ENCODE assay signal across 12 cellular contexts in genomic region chrX:47572773-47573333, GRCh38. TPM values are rescaled to one million over a fixed set of nuclear protein-coding genes. Genes with fewer than 3 reads are reported as not detected.
A peak's percentile ranks its signal among the peaks of the same experiment; 100 is the strongest.
DNase-seq lines count a peak whose midpoint lies in the region; ATAC-seq, FAIRE-seq and TF ChIP-seq lines count a peak whose summit lies in the region.
"Had no signal": no experiment of that assay in that cellular context is flagged by ENCODE, and none has a peak within 500 bp of the region (broad histone marks: within the 10 kb centered on the region; RNA-seq: fewer than 3 reads in every experiment).

No MANE protein-coding gene starts in this region.

- H2AFZ ChIP-seq in fibroblast of lung (ENCODE audit: low read length): no peak overlapping the region

- POLR2A ChIA-PET in Panc1 (lab: Charles Lee): no interaction called here

- BruUV-seq in Calu3 (replicated peaks; lab: Mats Ljungman, UMichigan) (no TSS peak), Panc1 (replicated peaks; lab: Mats Ljungman, UMichigan) (no TSS peak)

- no peaks in the 10 kb centered on the region for H4K20me1 ChIP-seq in fibroblast of lung (ENCODE audit: control insufficient read depth, extremely low read depth, insufficient read depth, low read length)

- H3K9me3 Mint-ChIP-seq in Calu3 (ENCODE audit: low read depth, unreplicated experiment): no peaks in the 10 kb centered on the region
- H3K9me3 Mint-ChIP-seq: activated T-cell treated with anti-CD3 and anti-CD28 coated beads, Interleukin-2, amount 50 U/mL, for 72 hours had no signal

- peak overlapping the region; percentile 38 for H3K27ac Mint-ChIP-seq in Calu3 (ENCODE audit: unreplicated experiment)
- H3K27ac Mint-ChIP-seq: activated T-cell treated with anti-CD3 and anti-CD28 coated beads, Interleukin-2, amount 50 U/mL, for 72 hours had no signal

- no peaks in the 10 kb centered on the region for H3K27me3 Mint-ChIP-seq in Calu3 (ENCODE audit: unreplicated experiment)

- peaks cover 49% of the 10 kb centered on the region for H3K36me3 Mint-ChIP-seq in Calu3 (ENCODE audit: insufficient read depth, unreplicated experiment)

- TF ChIP-seq CTCF in Calu3 (IDR thresholded peaks at IDR 0.05; ENCODE audit: unreplicated experiment) (no peak), Panc1 (IDR thresholded peaks at IDR 0.05) (no peak), fibroblast of lung (conservative IDR thresholded peaks at IDR 0.05 in 1 of 2, IDR thresholded peaks at IDR 0.05 in 1 of 2; ENCODE audit: low read depth in 1 of 2, low read length in 2 of 2) (no peak), pancreas (IDR thresholded peaks at IDR 0.05) (no peak)

- H3K9ac ChIP-seq in fibroblast of lung (ENCODE audit: insufficient read depth, low read length): no peak overlapping the region

- ATAC-seq in Panc1 (peak; percentile 31), pancreas (peak; percentile 14 to 39 (median 33))
- ATAC-seq: activated T-cell treated with anti-CD3 and anti-CD28 coated beads, Interleukin-2, amount 50 U/mL, for 72 hours had no signal

- no peak for FAIRE-seq in pancreas (lab: Jason Lieb, UNC)

- H3K79me2 ChIP-seq in fibroblast of lung (ENCODE audit: control insufficient read depth, insufficient read depth, low read length): no peaks in the 10 kb centered on the region

- no peak for DNase-seq in Calu3
- DNase-seq in Panc1 (ENCODE audit: low read depth, low spot score): no peak
- no peak for DNase-seq in fibroblast of lung (ENCODE audit: low read depth in 2 of 2)
- DNase-seq in pancreas: no peak
- no peak for DNase-seq in DMS153 treated with DMSO at 0.1 percent for 48 hours (lab: John Stamatoyannopoulos, UW; ENCODE audit: unreplicated experiment)
- no peak for DNase-seq in activated CD4-positive, CD25-positive, alpha-beta regulatory T cell (lab: John Stamatoyannopoulos, UW)
- DNase-seq in NCI-H2196 (lab: John Stamatoyannopoulos, UW; ENCODE audit: unreplicated experiment): no peak
- no peak for DNase-seq in middle frontal gyrus (ENCODE audit: extremely low spot score, low spot score)
- DNase-seq: activated CD4-positive, alpha-beta T cell treated with anti-CD3 and anti-CD28 coated beads for 1 hour; activated T-cell treated with anti-CD3 and anti-CD28 coated beads, Interleukin-2, amount 50 U/mL, for 72 hours; NCI-H1092 treated with DMSO at 0.1 percent for 48 hours; NCI-H69 had no signal

- H3K4me1 Mint-ChIP-seq in Calu3 (ENCODE audit: low read depth, unreplicated experiment): peaks cover 23% of the 10 kb centered on the region

- H3K27me3 ChIP-seq in Panc1 (ENCODE audit: control insufficient read depth, insufficient read depth, low read length) (no peaks in the 10 kb centered on the region), fibroblast of lung (ENCODE audit: control insufficient read depth, insufficient read depth, low read length) (no peaks in the 10 kb centered on the region), pancreas (no peaks in the 10 kb centered on the region)

- in situ Hi-C loops in Panc1 (cut with HindIII; ENCODE audit: low pct_unique_long_range_greater_than_20kb, low sequenced_read_pairs): no loop called here

- H3K4me3 Mint-ChIP-seq in Calu3 (ENCODE audit: low read depth, unreplicated experiment): no peak overlapping the region

- H3K4me3 ChIP-seq in Panc1 (ENCODE audit: low read depth in 2 of 2, low read length in 2 of 2) (no peak overlapping the region), fibroblast of lung (replicated peaks in 1 of 4; ENCODE audit: control extremely low read depth in 1 of 4, insufficient read depth in 1 of 4, low read depth in 3 of 4, low read length in 4 of 4) (no peak overlapping the region), pancreas (no peak overlapping the region)

- WGBS in pancreas, 2 donors: 49 to 50% methylated on average over 9 of the region's 9 CpGs

- H3K27ac ChIP-seq in Panc1 (ENCODE audit: low read length): no peak overlapping the region
- peak overlapping the region; percentile 84 for H3K27ac ChIP-seq in fibroblast of lung (ENCODE audit: insufficient read depth, low read length)
- no peak overlapping the region for H3K27ac ChIP-seq in pancreas

- no peak overlapping the region for H3K4me2 ChIP-seq in fibroblast of lung (ENCODE audit: extremely low read depth, insufficient read depth, low read length)

- H3K9me3 ChIP-seq in Panc1 (ENCODE audit: control insufficient read depth, insufficient read depth, low read depth, low read length) (no peaks in the 10 kb centered on the region), fibroblast of lung (ENCODE audit: control insufficient read depth, insufficient read depth, low read depth, low read length) (no peaks in the 10 kb centered on the region), pancreas (no peaks in the 10 kb centered on the region)

- H3K36me3 ChIP-seq in Panc1 (ENCODE audit: control insufficient read depth, insufficient read depth, low read length) (no peaks in the 10 kb centered on the region), fibroblast of lung (ENCODE audit: control insufficient read depth, insufficient read depth, low read length) (no peaks in the 10 kb centered on the region), pancreas (peaks cover 0 to 7% (median 0%) of the 10 kb centered on the region in 3 donors)

- intact Hi-C loops in Calu3 (cut with micrococcal nuclease; ENCODE audit: unreplicated experiment): no loop called here
- intact Hi-C loops in Panc1 (cut with micrococcal nuclease; ENCODE audit: unreplicated experiment): no loop called here
- intact Hi-C loops in pancreas (cut with DNase I): no loop called here

- CTCF ChIA-PET in Calu3 (lab: Charles Lee) (no interaction called here), Panc1 (lab: Charles Lee) (no interaction called here)

- H3K4me1 ChIP-seq in Panc1 (ENCODE audit: control insufficient read depth, insufficient read depth, low read length) (no peaks in the 10 kb centered on the region; the same call in 1 of the 2 replicates), fibroblast of lung (ENCODE audit: control insufficient read depth, extremely low read depth, insufficient read depth, low read length) (peaks cover 4% of the 10 kb centered on the region), pancreas (no peaks in the 10 kb centered on the region)

RNA-seq across cellular contexts. Expression of gene TIMP1, which starts 9.4 kb away (rescaled TPM):
- total RNA-seq in Calu3 (2022) (143 and 188 TPM in 2 replicates), Panc1 (2021; ENCODE audit: unreplicated experiment) (131 TPM), fibroblast of lung (460 and 845 TPM in 2 replicates), pancreas (100 to 1,000 TPM in 2 of 6 donors, 10 to 100 TPM in 4; 11.5 to 292 (median 53.4) TPM)
- polyA plus RNA-seq in Panc1 (2012; ENCODE audit: insufficient read length): 129 TPM
- polyA plus RNA-seq in fibroblast of lung (1,117 and 2,877 TPM in 2 replicates), pancreas (100 to 1,000 TPM; 143 to 175 TPM)
- polyA plus RNA-seq in fibroblast of lung (2012): 1,728 and 3,544 TPM in 2 replicates
- 4,396 and 5,420 TPM in 2 replicates for polyA minus RNA-seq in fibroblast of lung (ENCODE audit: low replicate concordance)

RNA-seq across cellular contexts. Expression of gene ARAF, which starts 11.8 kb away (rescaled TPM):
- total RNA-seq in Calu3 (2022) (79.2 and 84.4 TPM in 2 replicates), Panc1 (2021; ENCODE audit: unreplicated experiment) (87.9 TPM), fibroblast of lung (10.3 and 14.4 TPM in 2 replicates), pancreas (10 to 100 TPM; 32.9 to 52.0 (median 40.5) TPM)
- 76.8 TPM for polyA plus RNA-seq in Panc1 (2012; ENCODE audit: insufficient read length)
- polyA plus RNA-seq in fibroblast of lung (40.9 and 48.8 TPM in 2 replicates), pancreas (10 to 100 TPM; 61.5 to 78.7 TPM)
- 40.2 and 48.0 TPM in 2 replicates for polyA plus RNA-seq in fibroblast of lung (2012)
- polyA minus RNA-seq in fibroblast of lung (ENCODE audit: low replicate concordance): 150 and 194 TPM in 2 replicates

RNA-seq across cellular contexts. Expression of gene SYN1, which starts 46.8 kb away (rescaled TPM):
- 0.21 TPM in 1 of 2 replicates, not detected in the other for total RNA-seq in Calu3 (2022)
- 1.0 TPM for total RNA-seq in Panc1 (2021; ENCODE audit: unreplicated experiment)
- 1.4 TPM for polyA plus RNA-seq in Panc1 (2012; ENCODE audit: insufficient read length)
- under 0.01 and 0.17 TPM in 2 replicates for total RNA-seq in fibroblast of lung
- 0.56 and 1.4 TPM in 2 replicates for polyA plus RNA-seq in fibroblast of lung
- polyA plus RNA-seq in fibroblast of lung (2012): 1.0 and 1.9 TPM in 2 replicates
- polyA minus RNA-seq in fibroblast of lung (ENCODE audit: low replicate concordance): 2.2 and 11.2 TPM in 2 replicates
- 1 to 10 TPM in 3 of 6 donors, under 1 TPM in 3; 0.47 to 2.4 (median 0.89) TPM for total RNA-seq in pancreas
- 10 to 100 TPM in 1 of 2 donors, 1 to 10 TPM in 1; 2.9 to 10.3 TPM for polyA plus RNA-seq in pancreas

RNA-seq across cellular contexts. Expression of gene CFP, which starts 56.9 kb away (rescaled TPM):
- total RNA-seq in Calu3 (2022) (1.2 and 1.4 TPM in 2 replicates), Panc1 (2021; ENCODE audit: unreplicated experiment) (0.59 TPM), fibroblast of lung (under 0.01 and 0.17 TPM in 2 replicates), pancreas (1 to 10 TPM in 3 of 6 donors, under 1 TPM in 3; 0.31 to 2.3 (median 0.95) TPM)
- 0.94 TPM for polyA plus RNA-seq in Panc1 (2012; ENCODE audit: insufficient read length)
- polyA plus RNA-seq in fibroblast of lung (0.08 and 0.17 TPM in 2 replicates), pancreas (1 to 10 TPM; 2.5 to 4.1 TPM)
- polyA plus RNA-seq in fibroblast of lung (2012): 0.52 and 0.71 TPM in 2 replicates
- not detected in 2 replicates for polyA minus RNA-seq in fibroblast of lung (ENCODE audit: low replicate concordance)
